11 cellular contexts compared by ENCODE assay signal in genomic region chr10:16441106-16441850, GRCh38. TPM values are rescaled to one million over a fixed set of nuclear protein-coding genes. Genes with fewer than 3 reads are reported as not detected.
DNase-seq lines count a peak whose midpoint lies in the region; TF ChIP-seq lines count a peak whose summit lies in the region.
"Had no signal": no experiment of that assay in that cellular context is flagged by ENCODE, and none has a peak within 500 bp of the region (broad histone marks: within the 10 kb centered on the region; RNA-seq: fewer than 3 reads in every experiment).

No MANE protein-coding gene starts in this region.

- H2AFZ ChIP-seq in Karpas-422 (ENCODE audit: low read length) (no peak overlapping the region), mesenchymal stem cell (ENCODE audit: low read depth, low read length) (no peak overlapping the region)

- no peak overlapping the region for H3K14ac ChIP-seq in mesenchymal stem cell (ENCODE audit: low read length in 2 of 2)

- H2BK120ac ChIP-seq in mesenchymal stem cell (ENCODE audit: low read depth, low read length), result no peak overlapping the region

- POLR2A ChIA-PET in CD4-positive, alpha-beta memory T cell (lab: Charles Lee; ENCODE audit: partially characterized antibody), result no interaction called here
- POLR2A ChIA-PET in MCF 10A (lab: Yijun Ruan, JAX), result interaction anchor here (0.6 to 1.6 kb wide), 3 partner anchors 25 to 376 kb away, joined by 3 to 7 read pairs (median 4); partner anchors contain the start of gene RSU1

- CTCF ChIA-PET in CD4-positive, alpha-beta memory T cell (lab: Charles Lee; ENCODE audit: partially characterized antibody), result no interaction called here
- CTCF ChIA-PET in MCF 10A (lab: Yijun Ruan, JAX), result interaction anchor here (1.0 kb wide), 1 partner anchor 127 kb away, joined by 3 read pairs; no protein-coding TSS in a partner anchor

- 70% methylated on average over 6 of the region's 9 CpGs for WGBS in mesenchymal stem cell

- H3K79me2 ChIP-seq in Karpas-422 (ENCODE audit: low read length), result peaks cover 90% of the 10 kb centered on the region

- H3K27ac ChIP-seq in CD4-positive, alpha-beta memory T cell (ENCODE audit: low read depth, low read length), result no peak overlapping the region
- H3K27ac ChIP-seq in Karpas-422 (ENCODE audit: low read length) (no peak overlapping the region), mesenchymal stem cell (ENCODE audit: low read length, poor library complexity, severe bottlenecking) (no peak overlapping the region)
- H3K27ac ChIP-seq: cardiac muscle cell had no signal

- H3K9me3 ChIP-seq in CD4-positive, alpha-beta memory T cell (ENCODE audit: control insufficient read depth in 1 of 2, low read length in 2 of 2), result no peaks in the 10 kb centered on the region
- no peaks in the 10 kb centered on the region for H3K9me3 ChIP-seq in Karpas-422 (ENCODE audit: low read length)
- no peaks in the 10 kb centered on the region for H3K9me3 ChIP-seq in mesenchymal stem cell (ENCODE audit: control insufficient read depth, low read length)

- H3K4me1 Mint-ChIP-seq in CD4-positive, alpha-beta memory T cell, result peaks cover 39 to 70% (median 54%) of the 10 kb centered on the region in 4 donors
- peaks cover 29% of the 10 kb centered on the region for H3K4me1 Mint-ChIP-seq in MCF 10A (ENCODE audit: insufficient read depth, unreplicated experiment)

- H3K9me3 Mint-ChIP-seq in CD4-positive, alpha-beta memory T cell, result no peaks in the 10 kb centered on the region
- no peaks in the 10 kb centered on the region for H3K9me3 Mint-ChIP-seq in MCF 10A (ENCODE audit: unreplicated experiment)

- H3K27me3 ChIP-seq in CD4-positive, alpha-beta memory T cell (ENCODE audit: insufficient read depth, low read length), result no peaks in the 10 kb centered on the region
- H3K27me3 ChIP-seq in Karpas-422 (ENCODE audit: low read length) (no peaks in the 10 kb centered on the region), mesenchymal stem cell (ENCODE audit: control insufficient read depth in 1 of 2, insufficient read depth in 1 of 2, low read length in 2 of 2) (no peaks in the 10 kb centered on the region)
- H3K27me3 ChIP-seq: cardiac muscle cell had no signal

- no peak overlapping the region for H2BK15ac ChIP-seq in mesenchymal stem cell (ENCODE audit: low read depth, poor library complexity, severe bottlenecking)

- H3K9ac ChIP-seq in Karpas-422 (ENCODE audit: low read length), result no peak overlapping the region
- peak overlapping the region; percentile 40 for H3K9ac ChIP-seq in mesenchymal stem cell (ENCODE audit: low read length)

- no peak overlapping the region for H4K91ac ChIP-seq in mesenchymal stem cell (ENCODE audit: low read length)

- H2AK5ac ChIP-seq in mesenchymal stem cell (ENCODE audit: low read length, severe bottlenecking), result no peak overlapping the region

- H3K4ac ChIP-seq in mesenchymal stem cell (ENCODE audit: low read depth in 1 of 2, low read length in 2 of 2), result no peak overlapping the region

- no peak for DNase-seq in CD4-positive, alpha-beta memory T cell
- no peak for DNase-seq in Karpas-422
- DNase-seq in MCF 10A (ENCODE audit: unreplicated experiment), result peak; percentile 16
- no peak for DNase-seq in mesenchymal stem cell
- no peak for DNase-seq in NCI-H446 treated with DMSO at 0.1 percent for 48 hours (lab: John Stamatoyannopoulos, UW)
- DNase-seq in NCI-H2107 (lab: John Stamatoyannopoulos, UW), result no peak
- no peak for DNase-seq in effector CD4-positive, alpha-beta T cell
- DNase-seq in pons (ENCODE audit: low spot score), result no peak
- DNase-seq: posterior cingulate gyrus had no signal

- no peak overlapping the region for H3K18ac ChIP-seq in mesenchymal stem cell (ENCODE audit: low read depth in 1 of 2, low read length in 2 of 2)

- TF ChIP-seq CTCF in MCF 10A (IDR thresholded peaks at IDR 0.05; ENCODE audit: unreplicated experiment), result no peak

- H2BK12ac ChIP-seq in mesenchymal stem cell (ENCODE audit: low read length in 2 of 2), result no peak overlapping the region

- H3K79me1 ChIP-seq in mesenchymal stem cell (replicated peaks; ENCODE audit: low read length, poor library complexity, severe bottlenecking), result peaks cover 2% of the 10 kb centered on the region

- H3K4me3 Mint-ChIP-seq in CD4-positive, alpha-beta memory T cell, result peak overlapping the region; percentile 28 to 74 (median 55)
- peak overlapping the region; percentile 63 for H3K4me3 Mint-ChIP-seq in MCF 10A (ENCODE audit: unreplicated experiment)

- H3K23ac ChIP-seq in mesenchymal stem cell (ENCODE audit: low read length in 2 of 2), result no peak overlapping the region

- H3K9me2 ChIP-seq in Karpas-422 (replicated peaks; ENCODE audit: insufficient read depth, low read length), result no peaks in the 10 kb centered on the region

- peaks cover 28 to 39% of the 10 kb centered on the region in 2 donors for H3K36me3 Mint-ChIP-seq in CD4-positive, alpha-beta memory T cell
- peaks cover 19% of the 10 kb centered on the region for H3K36me3 Mint-ChIP-seq in MCF 10A (ENCODE audit: insufficient read depth, unreplicated experiment)

- no peak overlapping the region for H3K4me3 ChIP-seq in CD4-positive, alpha-beta memory T cell (ENCODE audit: low read length in 2 of 2)
- no peak overlapping the region for H3K4me3 ChIP-seq in Karpas-422 (ENCODE audit: low read length)
- peak overlapping the region in 1 of 2 experiments; percentile 6 for H3K4me3 ChIP-seq in mesenchymal stem cell (ENCODE audit: insufficient read depth in 1 of 2, low read depth in 1 of 2, low read length in 2 of 2)
- H3K4me3 ChIP-seq: cardiac muscle cell, K562 had no signal

- H3K4me2 ChIP-seq in Karpas-422 (ENCODE audit: low read depth, low read length, poor library complexity, severe bottlenecking) (peak overlapping the region; percentile 22), mesenchymal stem cell (ENCODE audit: low read length, poor library complexity, severe bottlenecking) (no peak overlapping the region)

- intact Hi-C loops in CD4-positive, alpha-beta memory T cell (cut with micrococcal nuclease), result no loop called here
- intact Hi-C loops in MCF 10A (cut with micrococcal nuclease), result loop anchor here (2.0 kb wide), 1 partner anchor 580 kb away; the partner anchor contains the start of gene MINDY3

- peaks cover 50% of the 10 kb centered on the region for H3K4me1 ChIP-seq in CD4-positive, alpha-beta memory T cell (ENCODE audit: insufficient read depth, low read length)
- H3K4me1 ChIP-seq in Karpas-422 (ENCODE audit: low read length), result peaks cover 47% of the 10 kb centered on the region
- peaks cover 1% of the 10 kb centered on the region for H3K4me1 ChIP-seq in mesenchymal stem cell (ENCODE audit: control insufficient read depth, insufficient read depth, low read depth, low read length)

- H3K27ac Mint-ChIP-seq in CD4-positive, alpha-beta memory T cell, result peak overlapping the region; percentile 8 to 82 (median 74)
- peak overlapping the region; percentile 84 for H3K27ac Mint-ChIP-seq in MCF 10A (ENCODE audit: low read depth, unreplicated experiment)

- no peaks in the 10 kb centered on the region for H3K27me3 Mint-ChIP-seq in CD4-positive, alpha-beta memory T cell
- H3K27me3 Mint-ChIP-seq in MCF 10A (ENCODE audit: insufficient read depth, unreplicated experiment), result no peaks in the 10 kb centered on the region

- no peak overlapping the region for H2BK5ac ChIP-seq in mesenchymal stem cell (ENCODE audit: low read depth, low read length, poor library complexity, severe bottlenecking)

- BruUV-seq in MCF 10A (replicated peaks; lab: Mats Ljungman, UMichigan), result no TSS peak

- no peaks in the 10 kb centered on the region for H3K36me3 ChIP-seq in CD4-positive, alpha-beta memory T cell (ENCODE audit: insufficient read depth, low read length)
- H3K36me3 ChIP-seq in Karpas-422 (ENCODE audit: insufficient read depth, low read length), result peaks cover 19% of the 10 kb centered on the region
- no peaks in the 10 kb centered on the region for H3K36me3 ChIP-seq in mesenchymal stem cell (ENCODE audit: control insufficient read depth in 1 of 2, insufficient read depth in 2 of 2, low read depth in 1 of 2, low read length in 2 of 2)
- H3K36me3 ChIP-seq: cardiac muscle cell had no signal

- H4K8ac ChIP-seq in mesenchymal stem cell (ENCODE audit: low read length), result no peak overlapping the region

- H4K20me1 ChIP-seq in Karpas-422 (ENCODE audit: insufficient read depth, low read depth, low read length), result peaks cover 27% of the 10 kb centered on the region

RNA-seq across cellular contexts. Expression of gene PTER, which starts 4.5 kb away (rescaled TPM):
- 10 to 100 TPM; 24.1 to 26.5 TPM for total RNA-seq in CD4-positive, alpha-beta memory T cell
- 10 to 100 TPM; 20.8 to 22.1 TPM for polyA plus RNA-seq in CD4-positive, alpha-beta memory T cell
- 24.4 and 40.1 TPM in 2 replicates for total RNA-seq in Karpas-422 (2014; rRNA removed; shearing (Covaris generic); ENCODE audit: low replicate concordance)
- 50.8 and 53.2 TPM in 2 replicates for total RNA-seq in MCF 10A (2022)
- 7.2 TPM for polyA plus RNA-seq in mesenchymal stem cell (2013, experiment 1 of 2)
- 7.6 TPM for polyA plus RNA-seq in mesenchymal stem cell (2013, experiment 2 of 2)
